7 cellular contexts compared by ENCODE assay signal in the genomic region with DNA sequence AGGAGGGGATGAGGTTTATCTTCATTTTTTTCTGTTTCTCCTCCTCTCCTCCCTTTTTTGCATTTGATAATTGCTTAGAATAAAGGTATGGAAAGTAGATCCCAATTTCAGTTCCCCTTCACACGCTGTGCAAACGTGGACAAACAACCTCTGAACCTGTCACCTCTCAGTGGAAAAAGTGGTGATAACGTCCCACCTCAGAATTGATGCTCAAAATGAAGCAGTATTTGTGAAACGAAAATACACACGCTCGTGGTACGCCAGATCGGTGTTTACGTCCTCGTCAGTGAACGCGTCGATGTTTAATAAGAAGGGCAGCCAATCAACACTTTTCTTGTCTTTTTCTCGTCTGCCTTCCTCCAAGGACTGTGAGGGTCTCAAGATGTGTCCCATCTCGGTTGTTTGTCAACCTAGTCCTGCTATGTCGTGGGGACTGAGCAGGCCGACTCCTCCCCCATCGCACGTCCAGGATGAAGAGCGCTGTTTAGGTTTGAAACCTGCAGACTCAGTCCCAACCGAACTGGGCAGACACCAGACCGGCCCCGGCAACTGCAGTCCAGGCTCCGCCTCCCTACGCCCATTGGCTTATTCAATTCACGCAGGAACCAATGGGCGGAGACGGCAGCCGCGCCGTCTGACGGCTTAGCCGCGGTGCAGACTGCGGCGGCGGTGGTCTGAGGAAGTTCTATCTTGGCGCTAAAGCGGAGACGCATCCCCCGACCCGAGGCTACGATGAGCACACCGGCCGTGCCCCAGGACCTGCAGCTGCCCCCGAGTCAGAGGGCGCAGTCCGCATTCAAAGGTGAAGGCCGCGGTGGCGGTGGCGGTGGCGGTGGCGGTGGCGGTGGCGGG. TPM values are rescaled to one million over a fixed set of nuclear protein-coding genes. Genes with fewer than 3 reads are reported as not detected.
DNase-seq lines count a peak whose midpoint lies in the region; ATAC-seq, FAIRE-seq and TF ChIP-seq lines count a peak whose summit lies in the region.

A gene with protein sequence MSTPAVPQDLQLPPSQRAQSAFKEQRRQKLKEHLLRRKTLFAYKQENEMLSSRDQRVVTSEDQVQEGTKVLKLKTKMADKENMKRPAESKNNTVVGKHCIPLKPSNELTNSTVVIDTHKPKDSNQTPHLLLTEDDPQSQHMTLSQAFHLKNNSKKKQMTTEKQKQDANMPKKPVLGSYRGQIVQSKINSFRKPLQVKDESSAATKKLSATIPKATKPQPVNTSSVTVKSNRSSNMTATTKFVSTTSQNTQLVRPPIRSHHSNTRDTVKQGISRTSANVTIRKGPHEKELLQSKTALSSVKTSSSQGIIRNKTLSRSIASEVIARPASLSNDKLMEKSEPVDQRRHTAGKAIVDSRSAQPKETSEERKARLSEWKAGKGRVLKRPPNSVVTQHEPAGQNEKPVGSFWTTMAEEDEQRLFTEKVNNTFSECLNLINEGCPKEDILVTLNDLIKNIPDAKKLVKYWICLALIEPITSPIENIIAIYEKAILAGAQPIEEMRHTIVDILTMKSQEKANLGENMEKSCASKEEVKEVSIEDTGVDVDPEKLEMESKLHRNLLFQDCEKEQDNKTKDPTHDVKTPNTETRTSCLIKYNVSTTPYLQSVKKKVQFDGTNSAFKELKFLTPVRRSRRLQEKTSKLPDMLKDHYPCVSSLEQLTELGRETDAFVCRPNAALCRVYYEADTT (plus strand): TSS at position 654 of the 852 bp plus-strand sequence. CDS start 79 bp downstream, at position 733.

- H3K4me3 ChIP-seq in hepatocyte, result peak within 1 kb of the TSS; percentile 85

- H4K20me1 ChIP-seq in hepatocyte (ENCODE audit: insufficient read depth, poor library complexity, severe bottlenecking), result no peaks in the 10 kb centered on the region

- H3K27ac ChIP-seq in hepatocyte, result peak within 1 kb of the TSS; percentile 91

- H3K36me3 ChIP-seq in hepatocyte (replicated peaks; ENCODE audit: insufficient read depth, low read depth), result no peaks in the 10 kb centered on the region

- 3% methylated on average over 53 of the region's 56 CpGs for WGBS in hepatocyte (ENCODE audit: low lambda C conversion rate, missing lambda C conversion rate)

- no peaks in the 10 kb centered on the region for H3K9me2 ChIP-seq in hepatocyte (replicated peaks; ENCODE audit: insufficient read depth)

- no peak for TF ChIP-seq CTCF in hepatocyte (IDR thresholded peaks at IDR 0.05; ENCODE audit: poor library complexity)

- peak; percentile 72 for ATAC-seq in HG02981 (IDR thresholded peaks at IDR 0.05; ENCODE audit: unreplicated experiment)

- H3K9me3 ChIP-seq in hepatocyte (ENCODE audit: low read depth), result no peaks in the 10 kb centered on the region

- no peaks in the 10 kb centered on the region for H3K27me3 ChIP-seq in hepatocyte

- no peaks in the 10 kb centered on the region for H3K4me1 ChIP-seq in hepatocyte (ENCODE audit: insufficient read depth)

- H2AFZ ChIP-seq in hepatocyte, result peak within 1 kb of the TSS; percentile 94

- peaks cover 38% of the 10 kb centered on the region for H3K79me2 ChIP-seq in hepatocyte

- FAIRE-seq in GM18507 (lab: Jason Lieb, UNC), result peak; percentile 94

- DNase-seq in GM18507 (ENCODE audit: extremely low spot score, insufficient read length, low read depth) (peak; percentile 69), NCI-H2029 treated with DMSO at 0.1 percent for 48 hours (lab: John Stamatoyannopoulos, UW) (peak; percentile 27), T-helper 9 cell (peak; percentile 87), astrocyte of the hippocampus (ENCODE audit: low read depth, low spot score) (peak; percentile 98), hepatocyte (ENCODE audit: low spot score) (peak; percentile 97), retina (peak; percentile 96)

- H3K4me2 ChIP-seq in hepatocyte, result peak within 1 kb of the TSS; percentile 82

RNA-seq across cellular contexts. Expression of the gene that starts here (rescaled TPM):
- 20.7 and 21.4 TPM in 2 replicates for total RNA-seq in hepatocyte
- polyA plus RNA-seq in hepatocyte, result 15.3 and 17.2 TPM in 2 replicates

Comparison
In these comparisons a context has a peak if more than half of its experiments do, and no peak if none do; other contexts are left out.
1. Peak in every context shown above with its lines: DNase-seq, ATAC-seq, H3K4me3 ChIP-seq and H3K27ac ChIP-seq.
2. DNase-seq: peak in every context shown above with its lines; median percentile 98 in astrocyte of the hippocampus; 97 in hepatocyte; 96 in retina; 87 in T-helper 9 cell; 69 in GM18507; 27 in NCI-H2029 treated with DMSO at 0.1 percent for 48 hours.